ENCODE assay signal across 12 cellular contexts in the genomic region with DNA sequence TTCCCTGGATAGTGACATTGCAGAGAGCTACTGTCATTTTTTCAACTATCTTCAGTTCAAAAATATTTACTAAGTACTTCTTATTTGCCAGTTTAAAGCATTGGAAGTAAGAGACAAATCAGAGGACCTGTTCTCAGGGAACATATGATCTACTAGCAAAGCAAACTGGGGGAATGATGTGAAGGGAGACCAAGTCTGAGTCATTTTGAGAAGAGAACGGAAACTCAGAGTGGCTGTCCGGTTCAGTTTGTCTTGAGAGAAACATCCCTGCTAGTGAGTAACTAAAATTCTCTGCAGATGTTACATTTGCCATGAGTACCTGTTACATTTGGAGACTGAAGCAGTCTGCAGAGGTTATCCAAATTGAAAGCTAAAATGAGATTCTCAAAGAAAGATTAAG.
A peak's percentile ranks its signal among the peaks of the same experiment; 100 is the strongest.
DNase-seq lines count a peak whose midpoint lies in the region; ATAC-seq lines count a peak whose summit lies in the region.
"Had no signal": no experiment of that assay in that cellular context is flagged by ENCODE, and none has a peak within 500 bp of the region (broad histone marks: within the 10 kb centered on the region; RNA-seq: fewer than 3 reads in every experiment).

No MANE protein-coding gene starts in this region.

- peak overlapping the region; percentile 32; the same call in 1 of the 2 replicates for H3K27ac ChIP-seq in Karpas-422 (ENCODE audit: low read length)
- no peak overlapping the region for H3K27ac ChIP-seq in CD4-positive, alpha-beta memory T cell (ENCODE audit: low read depth, low read length)
- H3K27ac ChIP-seq: right lobe of liver, thoracic aorta had no signal

- peaks cover 0 to 4% (median 2%) of the 10 kb centered on the region in 4 donors for H3K4me1 Mint-ChIP-seq in CD4-positive, alpha-beta memory T cell

- H3K9ac ChIP-seq in Karpas-422 (ENCODE audit: low read length), result no peak overlapping the region

- peaks cover 38% of the 10 kb centered on the region for H3K4me1 ChIP-seq in Karpas-422 (ENCODE audit: low read length)
- H3K4me1 ChIP-seq in CD4-positive, alpha-beta memory T cell (ENCODE audit: insufficient read depth, low read length), result no peaks in the 10 kb centered on the region
- H3K4me1 ChIP-seq: right lobe of liver had no signal

- no peaks in the 10 kb centered on the region for H3K36me3 Mint-ChIP-seq in CD4-positive, alpha-beta memory T cell

- no peak overlapping the region for H3K27ac Mint-ChIP-seq in CD4-positive, alpha-beta memory T cell

- ATAC-seq in GM18873 (IDR thresholded peaks at IDR 0.05; ENCODE audit: low FRiP score, unreplicated experiment), result peak; percentile 92
- ATAC-seq in HG02642 (IDR thresholded peaks at IDR 0.05; ENCODE audit: poor library complexity, unreplicated experiment), result peak; percentile 93
- no peak for ATAC-seq in left colon
- ATAC-seq: right lobe of liver had no signal

- DNase-seq in AG20443 (ENCODE audit: low spot score) (peak; percentile 18), Karpas-422 (no peak), pons (ENCODE audit: low spot score) (no peak), left colon (no peak), GF-D8 (lab: John Stamatoyannopoulos, UW) (no peak)
- no peak for DNase-seq in CD4-positive, alpha-beta memory T cell
- DNase-seq: NCI-H446, right lobe of liver had no signal

- H4K20me1 ChIP-seq in Karpas-422 (ENCODE audit: insufficient read depth, low read depth, low read length), result no peaks in the 10 kb centered on the region

- H3K4me3 Mint-ChIP-seq in CD4-positive, alpha-beta memory T cell, result no peak overlapping the region

- H3K9me2 ChIP-seq in Karpas-422 (replicated peaks; ENCODE audit: insufficient read depth, low read length), result no peaks in the 10 kb centered on the region

- no peak overlapping the region for H2AFZ ChIP-seq in Karpas-422 (ENCODE audit: low read length)

- CTCF ChIA-PET in CD4-positive, alpha-beta memory T cell (lab: Charles Lee; ENCODE audit: partially characterized antibody), result no interaction called here

- 0 out of 2 replicates have a peak, but pooled peaks cover 4% of the 10 kb centered on the region for H3K36me3 ChIP-seq in Karpas-422 (ENCODE audit: insufficient read depth, low read length)
- H3K36me3 ChIP-seq in CD4-positive, alpha-beta memory T cell (ENCODE audit: insufficient read depth, low read length), result no peaks in the 10 kb centered on the region
- H3K36me3 ChIP-seq: right lobe of liver, thoracic aorta had no signal

- H3K4me3 ChIP-seq in Karpas-422 (ENCODE audit: low read length), result no peak overlapping the region
- H3K4me3 ChIP-seq in CD4-positive, alpha-beta memory T cell (ENCODE audit: low read length in 2 of 2), result no peak overlapping the region
- H3K4me3 ChIP-seq: right lobe of liver, thoracic aorta had no signal

- peaks cover 92% of the 10 kb centered on the region for H3K79me2 ChIP-seq in Karpas-422 (ENCODE audit: low read length)

- POLR2A ChIA-PET in CD4-positive, alpha-beta memory T cell (lab: Charles Lee; ENCODE audit: partially characterized antibody), result no interaction called here

- H3K27me3 Mint-ChIP-seq in CD4-positive, alpha-beta memory T cell, result no peaks in the 10 kb centered on the region
- H3K27me3 Mint-ChIP-seq: CD4-positive, CD25-positive, alpha-beta regulatory T cell had no signal

- no peak overlapping the region for H3K4me2 ChIP-seq in Karpas-422 (ENCODE audit: low read depth, low read length, poor library complexity, severe bottlenecking)

- no peaks in the 10 kb centered on the region for H3K9me3 ChIP-seq in Karpas-422 (ENCODE audit: low read length)
- H3K9me3 ChIP-seq in CD4-positive, alpha-beta memory T cell (ENCODE audit: control insufficient read depth in 1 of 2, low read length in 2 of 2), result no peaks in the 10 kb centered on the region
- H3K9me3 ChIP-seq: right lobe of liver, thoracic aorta had no signal

- H3K27me3 ChIP-seq in Karpas-422 (ENCODE audit: low read length), result no peaks in the 10 kb centered on the region
- H3K27me3 ChIP-seq in CD4-positive, alpha-beta memory T cell (ENCODE audit: insufficient read depth, low read length), result no peaks in the 10 kb centered on the region
- H3K27me3 ChIP-seq: right lobe of liver had no signal

- peaks cover 0 to 4% (median 0%) of the 10 kb centered on the region in 8 donors for H3K9me3 Mint-ChIP-seq in CD4-positive, alpha-beta memory T cell

- intact Hi-C loops in CD4-positive, alpha-beta memory T cell (cut with micrococcal nuclease), result no loop called here
- intact Hi-C loops in left colon (cut with DNase I, micrococcal nuclease), result no loop called here
